8 cellular contexts compared by ENCODE assay signal in the genomic region with DNA sequence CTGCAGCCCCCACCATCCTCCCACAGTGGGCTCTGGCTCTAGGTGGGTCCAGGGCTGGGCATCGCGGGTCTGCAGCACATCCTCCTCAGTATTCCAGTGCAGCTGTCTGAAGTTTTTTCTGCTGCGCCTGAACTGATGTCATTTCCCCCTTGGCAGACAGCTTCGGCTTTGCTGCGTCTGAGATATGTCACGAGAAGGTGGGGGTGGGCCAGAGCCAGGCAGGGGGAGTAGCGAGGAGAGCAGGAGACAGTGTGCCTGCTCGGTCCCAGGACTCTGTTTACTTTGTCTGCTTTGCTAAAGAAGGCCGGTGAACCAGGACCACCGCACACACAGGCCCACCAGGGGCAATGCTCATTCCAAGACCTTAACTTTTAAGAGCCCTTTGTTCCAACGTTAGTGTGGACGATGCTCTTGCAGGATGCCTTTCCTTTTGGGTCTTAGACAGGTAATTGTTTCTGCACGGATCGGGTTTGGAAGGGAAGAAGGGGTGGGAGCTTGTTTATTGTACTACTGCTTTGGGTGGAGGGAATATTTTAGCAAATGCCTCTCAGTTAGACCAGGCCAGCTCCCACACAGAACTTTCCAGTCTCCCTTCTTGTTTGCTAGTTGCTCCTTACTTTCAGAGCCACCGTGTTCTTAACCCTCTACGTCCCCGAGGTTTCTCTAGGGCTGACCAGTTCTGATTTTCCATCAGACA. TPM values are rescaled to one million over a fixed set of nuclear protein-coding genes. Genes with fewer than 3 reads are reported as not detected.
A peak's percentile ranks its signal among the peaks of the same experiment; 100 is the strongest.
DNase-seq lines count a peak whose midpoint lies in the region; ATAC-seq and TF ChIP-seq lines count a peak whose summit lies in the region.

No MANE protein-coding gene starts in this region.

- H3K79me1 ChIP-seq in mesendoderm (ENCODE audit: low read length): peaks cover 18% of the 10 kb centered on the region

- no peak overlapping the region for H4K8ac ChIP-seq in mesendoderm (ENCODE audit: low read depth, low read length)

- H3K4me2 ChIP-seq in DND-41 (ENCODE audit: insufficient read depth, low read length) (peak overlapping the region; percentile 77), mesendoderm (ENCODE audit: low read length) (peak overlapping the region; percentile 23)

- H2BK5ac ChIP-seq in mesendoderm (ENCODE audit: low read length): peak overlapping the region; percentile 63

- H3K4me1 Mint-ChIP-seq in endodermal cell: peaks cover 52% of the 10 kb centered on the region

- H2AFZ ChIP-seq in DND-41 (ENCODE audit: low read depth, low read length): peak overlapping the region; percentile 60

- H3K36me3 Mint-ChIP-seq in endodermal cell (ENCODE audit: low read depth): no peaks in the 10 kb centered on the region

- peak in 1 of 2 donors; percentile 76 for TF ChIP-seq POLR2A in suprapubic skin (IDR thresholded peaks at IDR 0.05)

- DNase-seq in DND-41 (peak; percentile 85), SK-N-DZ (ENCODE audit: low spot score) (peak; percentile 40), endodermal cell (peak; percentile 69), mesendoderm (peak; percentile 82), suprapubic skin (ENCODE audit: low spot score in 2 of 2) (peak; percentile 89 to 90), SHP77 (lab: John Stamatoyannopoulos, UW) (no peak), DMS79 (lab: John Stamatoyannopoulos, UW) (no peak)
- DNase-seq in NK-92 treated with Interleukin-12 subunit alpha and Interleukin-12 subunit beta, amount 100 ng/mL, for 24 hours (lab: John Stamatoyannopoulos, UW): no peak

- TF ChIP-seq CTCF in DND-41 (IDR thresholded peaks at IDR 0.05; ENCODE audit: borderline replicate concordance, extremely low read depth, low read length, poor library complexity, severe bottlenecking): no peak
- no peak for TF ChIP-seq CTCF in endodermal cell (conservative IDR thresholded peaks at IDR 0.05)
- no peak for TF ChIP-seq CTCF in suprapubic skin (IDR thresholded peaks at IDR 0.05)

- H3K4ac ChIP-seq in mesendoderm (ENCODE audit: low read depth, low read length): peak overlapping the region; percentile 24

- no peaks in the 10 kb centered on the region for H3K9me3 Mint-ChIP-seq in endodermal cell

- no peak for TF ChIP-seq EP300 in suprapubic skin (IDR thresholded peaks at IDR 0.05)

- H3K9me3 ChIP-seq in DND-41 (ENCODE audit: insufficient read depth, low read length, severe bottlenecking): no peaks in the 10 kb centered on the region
- no peaks in the 10 kb centered on the region for H3K9me3 ChIP-seq in endodermal cell (ENCODE audit: control insufficient read depth, low read length)
- no peaks in the 10 kb centered on the region for H3K9me3 ChIP-seq in suprapubic skin

- 22 to 33% methylated on average over 6 to 17 of the region's 17 CpGs for WGBS in endodermal cell (ENCODE audit: insufficient coverage in 1 of 2, insufficient read length in 1 of 2), 2 experiments
- WGBS in mesendoderm (ENCODE audit: extremely low coverage, insufficient coverage, low lambda C conversion rate): no CpG with 5 or more reads among the region's 17 CpGs
- 3% methylated on average over 13 of the region's 17 CpGs for WGBS in suprapubic skin

- peak; percentile 65 for ATAC-seq in DND-41 (ENCODE audit: insufficient read depth, low read depth)

- peak overlapping the region; percentile 73 for H3K9ac ChIP-seq in DND-41 (ENCODE audit: low read depth, low read length)
- peak overlapping the region; percentile 62 for H3K9ac ChIP-seq in endodermal cell (ENCODE audit: extremely low read depth, low read length, poor library complexity, severe bottlenecking)
- H3K9ac ChIP-seq in mesendoderm (ENCODE audit: low read length): peak overlapping the region; percentile 43

- H3K79me2 ChIP-seq in DND-41 (ENCODE audit: insufficient read depth, low read length) (peaks cover 61% of the 10 kb centered on the region), mesendoderm (ENCODE audit: control insufficient read depth, insufficient read depth, low read length) (no peaks in the 10 kb centered on the region)

- H3K4me1 ChIP-seq in DND-41 (ENCODE audit: insufficient read depth, low read length) (peaks cover 41% of the 10 kb centered on the region), endodermal cell (ENCODE audit: control insufficient read depth, insufficient read depth, low read length) (peaks cover 31% of the 10 kb centered on the region), mesendoderm (ENCODE audit: control insufficient read depth, low read depth, low read length) (peaks cover 26% of the 10 kb centered on the region), suprapubic skin (peaks cover 99% of the 10 kb centered on the region)

- H3K27ac ChIP-seq in DND-41 (ENCODE audit: low read length) (peak overlapping the region; percentile 97), endodermal cell (ENCODE audit: low read depth, low read length) (peak overlapping the region; percentile 97), mesendoderm (ENCODE audit: low read depth, low read length) (peak overlapping the region; percentile 88), suprapubic skin (peak overlapping the region; percentile 94)

- H3K4me3 Mint-ChIP-seq in endodermal cell: peak overlapping the region; percentile 36

- no peak overlapping the region for H2BK15ac ChIP-seq in mesendoderm (replicated peaks; ENCODE audit: low read depth)

- no peaks in the 10 kb centered on the region for H3K27me3 Mint-ChIP-seq in endodermal cell (ENCODE audit: insufficient read depth)

- peaks cover 14% of the 10 kb centered on the region; the same call in 1 of the 2 replicates for H4K20me1 ChIP-seq in DND-41 (ENCODE audit: insufficient read depth, low read length)

- peak overlapping the region; percentile 83 for H3K27ac Mint-ChIP-seq in endodermal cell

- H3K4me3 ChIP-seq in DND-41 (ENCODE audit: low read depth in 1 of 2, low read length in 2 of 2) (peak overlapping the region; percentile 25 to 61; a peak in 3 of 4 replicates), endodermal cell (ENCODE audit: low read length) (peak overlapping the region; percentile 74), mesendoderm (ENCODE audit: low read length) (no peak overlapping the region), suprapubic skin (peak overlapping the region; percentile 29)

- no peaks in the 10 kb centered on the region for H3K27me3 ChIP-seq in DND-41 (ENCODE audit: insufficient read depth, low read length, poor library complexity)
- no peaks in the 10 kb centered on the region for H3K27me3 ChIP-seq in endodermal cell (ENCODE audit: control insufficient read depth, insufficient read depth, low read length, poor library complexity, severe bottlenecking)
- H3K27me3 ChIP-seq in mesendoderm (ENCODE audit: insufficient read depth, low read length, poor library complexity): no peaks in the 10 kb centered on the region
- H3K27me3 ChIP-seq in suprapubic skin: no peaks in the 10 kb centered on the region

- H3K23ac ChIP-seq in mesendoderm (ENCODE audit: low read length): peak overlapping the region; percentile 55

- peak overlapping the region; percentile 75 for H3K56ac ChIP-seq in mesendoderm (ENCODE audit: low read length)

- H3K36me3 ChIP-seq in DND-41 (ENCODE audit: insufficient read depth, low read length): peaks cover 4% of the 10 kb centered on the region; the same call in 1 of the 2 replicates
- no peaks in the 10 kb centered on the region for H3K36me3 ChIP-seq in endodermal cell (ENCODE audit: control insufficient read depth, insufficient read depth, low read length)
- no peaks in the 10 kb centered on the region for H3K36me3 ChIP-seq in mesendoderm (ENCODE audit: control insufficient read depth, insufficient read depth, low read length)
- no peaks in the 10 kb centered on the region for H3K36me3 ChIP-seq in suprapubic skin

- no peak overlapping the region for H4K5ac ChIP-seq in mesendoderm (ENCODE audit: low read length)

- no peak overlapping the region for H2BK120ac ChIP-seq in mesendoderm (ENCODE audit: low read depth, low read length)

- peak overlapping the region; percentile 76 for H2AK5ac ChIP-seq in mesendoderm (ENCODE audit: low read length)

- H3K18ac ChIP-seq in mesendoderm (ENCODE audit: low read length): peak overlapping the region; percentile 75

RNA-seq across cellular contexts. Expression of a gene that starts 32.4 kb away (rescaled TPM):
- polyA plus RNA-seq in SK-N-DZ (2014; cell fraction: cytosol; rRNA removed): 7.4 and 9.8 TPM in 2 replicates
- polyA plus RNA-seq in SK-N-DZ (2014; cell fraction: nucleus; rRNA removed): 4.2 and 8.2 TPM in 2 replicates
- total RNA-seq in endodermal cell: 10 to 100 TPM; 23.5 to 25.8 TPM
- polyA plus RNA-seq in endodermal cell (2013, experiment 1 of 2): 30.2 TPM
- 29.0 TPM for polyA plus RNA-seq in endodermal cell (2013, experiment 2 of 2)
- polyA plus RNA-seq in mesendoderm (2013, experiment 1 of 2): 20.1 TPM
- polyA plus RNA-seq in mesendoderm (2013, experiment 2 of 2): 20.5 TPM
- total RNA-seq in suprapubic skin: 100 to 1,000 TPM; 103 to 166 (median 125) TPM

Comparison
In these comparisons a context has a peak if more than half of its experiments do, and no peak if none do; other contexts are left out.
1. DNase-seq: peak in DND-41 (single experiment), SK-N-DZ (single experiment), endodermal cell (single experiment), mesendoderm (single experiment) and suprapubic skin (2 of 2); none in SHP77 (0 of 2), NK-92 treated with Interleukin-12 subunit alpha and Interleukin-12 subunit beta, amount 100 ng/mL, for 24 hours (single experiment) and DMS79 (single experiment).
2. Peak in every context shown above with its lines, with median percentiles within 50 percentile points of each other: H3K27ac ChIP-seq and H3K9ac ChIP-seq.